Comparison of ENCODE assay signal across 12 cellular contexts in the genomic region with DNA sequence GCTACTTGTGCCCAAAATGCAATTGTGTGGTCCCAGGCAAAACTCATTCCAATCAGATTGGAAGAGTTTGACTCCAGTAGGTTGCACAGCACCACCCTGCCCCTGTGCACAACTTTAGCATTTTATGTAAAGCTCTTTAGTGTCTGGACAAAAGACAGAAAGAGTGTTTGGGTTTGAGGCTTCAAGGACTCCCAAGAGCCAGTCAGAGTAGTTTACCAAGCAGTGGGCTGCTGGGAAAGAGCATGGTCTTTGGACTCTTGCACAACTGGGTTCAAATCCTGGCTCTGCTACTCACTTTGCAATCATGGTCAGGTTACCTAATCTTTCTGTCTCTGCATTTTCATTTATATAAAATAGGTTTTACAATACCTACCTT.
"Had no signal": no experiment of that assay in that cellular context is flagged by ENCODE, and none has a peak within 500 bp of the region (broad histone marks: within the 10 kb centered on the region; RNA-seq: fewer than 3 reads in every experiment).

No MANE protein-coding gene starts in this region.

- DNase-seq: activated CD4-positive, alpha-beta T cell treated with anti-CD3 and anti-CD28 coated beads, Interleukin-2, amount 10 ng/mL, durations not matched to agents 7 days and 5 days; activated gamma-delta T cell treated with Interleukin-2 at 50 U/mL for 16 hours; amniotic stem cell; body of pancreas; effector memory CD4-positive, alpha-beta T cell; lower lobe of right lung; stimulated activated CD4-positive, alpha-beta T cell treated with anti-CD3 and anti-CD28 coated beads, Interleukin-15, amount 100 ng/mL, for 24 hours; stimulated activated CD4-positive, alpha-beta T cell treated with anti-CD3 and anti-CD28 coated beads, Interleukin-4, amount 100 ng/mL, for 24 hours; stimulated activated naive CD4-positive, alpha-beta T cell; SW 1271; trophoblast cell had no signal

- ATAC-seq: body of pancreas, lower lobe of right lung had no signal

- H3K27me3 ChIP-seq: body of pancreas had no signal

- H3K4me3 ChIP-seq: body of pancreas, lower lobe of right lung, prostate gland had no signal

- H3K9me3 ChIP-seq: body of pancreas, lower lobe of right lung, prostate gland had no signal

- H3K27ac ChIP-seq: body of pancreas, lower lobe of right lung, prostate gland had no signal

- H3K4me1 ChIP-seq: body of pancreas, lower lobe of right lung, prostate gland had no signal

- H3K36me3 ChIP-seq: prostate gland had no signal
